1 cellular context compared by ENCODE assay signal in the genomic region with DNA sequence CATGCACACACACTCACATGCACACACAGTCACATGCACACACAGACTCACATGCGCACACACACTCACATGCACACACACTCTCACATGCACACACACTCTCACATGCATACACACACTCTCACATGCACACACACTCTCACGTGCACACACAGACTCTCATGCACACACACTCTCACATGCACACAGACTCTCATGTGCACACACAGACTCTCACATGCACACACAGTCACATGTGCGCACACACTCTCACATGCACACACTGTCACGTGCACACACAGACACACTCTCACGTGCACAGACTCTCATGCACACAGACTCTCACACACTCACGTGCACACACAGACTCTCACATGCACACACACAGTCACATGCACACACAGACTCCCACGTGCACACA.
TF ChIP-seq lines count a peak whose summit lies in the region.

No MANE protein-coding gene starts in this region.

TF ChIP-seq in H1, 55 proteins besides CTCF, POLR2A, EP300 and RAD21:
- TF ChIP-seq BACH1 (IDR thresholded peaks at IDR 0.05; ENCODE audit: low read length) (no peak), RBBP5 (IDR thresholded peaks at IDR 0.05; ENCODE audit: borderline replicate concordance, low read depth, low read length) (no peak), KDM1A (IDR thresholded peaks at IDR 0.05; ENCODE audit: borderline replicate concordance, low read length) (peak; percentile 20; the same call in 1 of the 2 replicates), FOSL1 (IDR thresholded peaks at IDR 0.05; ENCODE audit: insufficient read depth, low read depth, low read length) (no peak)
